In genomic region chr6:142300302-142300701, GRCh38 we compare ENCODE assay signal across 1 cellular context.
TF ChIP-seq lines count a peak whose summit lies in the region.

No MANE protein-coding gene starts in this region.

TF ChIP-seq in HepG2, 621 proteins besides CTCF, POLR2A, EP300 and RAD21:
- TF ChIP-seq MYPOP (CRISPR knock-in tag; IDR thresholded peaks at IDR 0.05) = peak; percentile 0; the same call in 1 of the 2 replicates
- peak; percentile 19; the same call in 1 of the 2 replicates for TF ChIP-seq HDAC1 (CRISPR knock-in tag; IDR thresholded peaks at IDR 0.05)
- TF ChIP-seq, protein P1, sequence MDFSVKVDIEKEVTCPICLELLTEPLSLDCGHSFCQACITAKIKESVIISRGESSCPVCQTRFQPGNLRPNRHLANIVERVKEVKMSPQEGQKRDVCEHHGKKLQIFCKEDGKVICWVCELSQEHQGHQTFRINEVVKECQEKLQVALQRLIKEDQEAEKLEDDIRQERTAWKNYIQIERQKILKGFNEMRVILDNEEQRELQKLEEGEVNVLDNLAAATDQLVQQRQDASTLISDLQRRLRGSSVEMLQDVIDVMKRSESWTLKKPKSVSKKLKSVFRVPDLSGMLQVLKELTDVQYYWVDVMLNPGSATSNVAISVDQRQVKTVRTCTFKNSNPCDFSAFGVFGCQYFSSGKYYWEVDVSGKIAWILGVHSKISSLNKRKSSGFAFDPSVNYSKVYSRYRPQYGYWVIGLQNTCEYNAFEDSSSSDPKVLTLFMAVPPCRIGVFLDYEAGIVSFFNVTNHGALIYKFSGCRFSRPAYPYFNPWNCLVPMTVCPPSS (IDR thresholded peaks at IDR 0.05) = no peak
- 0 out of 2 replicates have a peak, but pooled peaks have one; percentile 21 for TF ChIP-seq ZNF44 (CRISPR knock-in tag; IDR thresholded peaks at IDR 0.05)
- TF ChIP-seq MAFF (IDR thresholded peaks at IDR 0.05; ENCODE audit: low read depth, low read length) = no peak
- TF ChIP-seq IRF2 (CRISPR knock-in tag; IDR thresholded peaks at IDR 0.05) = 0 out of 2 replicates have a peak, but pooled peaks have one; percentile 27
- 0 out of 2 replicates have a peak, but pooled peaks have one; percentile 2 for TF ChIP-seq SMAD3 (CRISPR knock-in tag; IDR thresholded peaks at IDR 0.05)
- TF ChIP-seq ZNF710 (CRISPR knock-in tag; IDR thresholded peaks at IDR 0.05; ENCODE audit: borderline replicate concordance) = no peak
- TF ChIP-seq RBFOX2 (IDR thresholded peaks at IDR 0.05; ENCODE audit: low read depth, low read length) = peak; percentile 58; the same call in 1 of the 2 replicates
- TF ChIP-seq ZSCAN22 (CRISPR knock-in tag; IDR thresholded peaks at IDR 0.05) = no peak
- TF ChIP-seq ZNF605 (CRISPR knock-in tag; IDR thresholded peaks at IDR 0.05) = no peak
- 0 out of 2 replicates have a peak, but pooled peaks have one; percentile 17 for TF ChIP-seq ZC3H13 (CRISPR knock-in tag; IDR thresholded peaks at IDR 0.05)
- 0 out of 2 replicates have a peak, but pooled peaks have one; percentile 31 for TF ChIP-seq POLR2G (IDR thresholded peaks at IDR 0.05; ENCODE audit: low read depth, low read length)
- peak; percentile 63; the same call in 1 of the 2 replicates for TF ChIP-seq ZNF280D (CRISPR knock-in tag; IDR thresholded peaks at IDR 0.05)
- no peak for TF ChIP-seq SOX6 (IDR thresholded peaks at IDR 0.05)
- TF ChIP-seq SOX6 (CRISPR knock-in tag; IDR thresholded peaks at IDR 0.05) = 0 out of 2 replicates have a peak, but pooled peaks have one; percentile 2
- no peak for TF ChIP-seq ZNF678 (CRISPR knock-in tag; IDR thresholded peaks at IDR 0.05)
- TF ChIP-seq GATA4 (IDR thresholded peaks at IDR 0.05; ENCODE audit: borderline replicate concordance, low read depth) = no peak
